In genomic region chr19:7522072-7522922, GRCh38 we compare ENCODE assay signal across 8 cellular contexts. TPM values are rescaled to one million over a fixed set of nuclear protein-coding genes. Genes with fewer than 3 reads are reported as not detected.
DNase-seq lines count a peak whose midpoint lies in the region; ATAC-seq and TF ChIP-seq lines count a peak whose summit lies in the region.

MCOLN1 (plus strand) TSS chr19:7522624; CDS start chr19:7522751, 127 bp downstream.

- H2BK5ac ChIP-seq in mesenchymal stem cell (ENCODE audit: low read depth, low read length, poor library complexity, severe bottlenecking), result no peak within 1 kb of the TSS

- H3K4me2 ChIP-seq in mesenchymal stem cell (ENCODE audit: low read length, poor library complexity, severe bottlenecking), result peak within 1 kb of the TSS; percentile 96

- H2AK5ac ChIP-seq in mesenchymal stem cell (ENCODE audit: low read length, severe bottlenecking), result peak within 1 kb of the TSS; percentile 38

- H4K91ac ChIP-seq in mesenchymal stem cell (ENCODE audit: low read length), result peak within 1 kb of the TSS; percentile 36

- WGBS in mesenchymal stem cell, result 1% methylated on average over 65 of the region's 65 CpGs

- no peaks in the 10 kb centered on the region for H3K9me3 ChIP-seq in CD8-positive, alpha-beta T cell (ENCODE audit: low read length)
- H3K9me3 ChIP-seq in effector memory CD4-positive, alpha-beta T cell (ENCODE audit: control insufficient read depth, low read length), result no peaks in the 10 kb centered on the region
- H3K9me3 ChIP-seq in mesenchymal stem cell (ENCODE audit: control insufficient read depth, low read length), result no peaks in the 10 kb centered on the region

- no peak for TF ChIP-seq CTCF in CD8-positive, alpha-beta T cell (IDR thresholded peaks at IDR 0.05)

- H3K4ac ChIP-seq in mesenchymal stem cell (ENCODE audit: low read depth in 1 of 2, low read length in 2 of 2), result peak within 1 kb of the TSS; percentile 47 to 97

- peak within 1 kb of the TSS; percentile 39 for H4K8ac ChIP-seq in mesenchymal stem cell (ENCODE audit: low read length)

- H3K9me3 Mint-ChIP-seq in CD8-positive, alpha-beta T cell, result no peaks in the 10 kb centered on the region

- H2AFZ ChIP-seq in mesenchymal stem cell (ENCODE audit: low read depth, low read length), result peak within 1 kb of the TSS; percentile 42

- H2BK120ac ChIP-seq in mesenchymal stem cell (ENCODE audit: low read depth, low read length), result peak within 1 kb of the TSS; percentile 23

- peak within 1 kb of the TSS; percentile 36 for H2BK15ac ChIP-seq in mesenchymal stem cell (ENCODE audit: low read depth, poor library complexity, severe bottlenecking)

- peaks cover 15% of the 10 kb centered on the region for H3K4me1 Mint-ChIP-seq in CD8-positive, alpha-beta T cell (ENCODE audit: low read depth)

- H3K27ac Mint-ChIP-seq in CD8-positive, alpha-beta T cell, result peak within 1 kb of the TSS; percentile 85

- CTCF ChIA-PET in CD8-positive, alpha-beta T cell (lab: Charles Lee), result interaction anchor here (1.1 to 2.4 kb wide), 5 partner anchors 8 to 46 kb away, joined by 3 to 6 read pairs (median 5); partner anchors contain the start of gene PNPLA6
- CTCF ChIA-PET in activated CD8-positive, alpha-beta memory T cell treated with anti-CD3 and anti-CD28 coated beads for 36 hours (lab: Charles Lee), result interaction anchor here (0.6 to 1.7 kb wide), 8 partner anchors 11 to 374 kb away, joined by 3 to 9 read pairs (median 3); partner anchors contain the start of gene PNPLA6

- peak within 1 kb of the TSS; percentile 80 for H3K4me3 ChIP-seq in CD8-positive, alpha-beta T cell (ENCODE audit: low read depth, low read length)
- peak within 1 kb of the TSS; percentile 68 for H3K4me3 ChIP-seq in effector memory CD4-positive, alpha-beta T cell (ENCODE audit: insufficient read depth, low read depth, low read length, poor library complexity, severe bottlenecking)
- H3K4me3 ChIP-seq in mesenchymal stem cell (ENCODE audit: insufficient read depth in 1 of 2, low read depth in 1 of 2, low read length in 2 of 2), result peak within 1 kb of the TSS; percentile 95 to 96

- peaks cover 44% of the 10 kb centered on the region for H3K79me1 ChIP-seq in mesenchymal stem cell (replicated peaks; ENCODE audit: low read length, poor library complexity, severe bottlenecking)

- DNase-seq in CD8-positive, alpha-beta T cell, result peak; percentile 98 to 100 (median 100)
- DNase-seq in HT-29 (ENCODE audit: low spot score), result peak; percentile 93
- peak; percentile 98 for DNase-seq in NK-92 treated with Interleukin-12 subunit alpha and Interleukin-12 subunit beta, amount 100 ng/mL, for 24 hours (lab: John Stamatoyannopoulos, UW)
- peak; percentile 97 to 99 (median 98) for DNase-seq in effector memory CD4-positive, alpha-beta T cell
- DNase-seq in mesenchymal stem cell, result peak; percentile 96
- DNase-seq in stimulated activated CD8-positive, alpha-beta memory T cell treated with anti-CD3 and anti-CD28 coated beads, Interleukin-12 subunit alpha, Interleukin-12 subunit beta, amount 100 ng/mL, for 4 hours (ENCODE audit: low read depth), result peak; percentile 99

- peak within 1 kb of the TSS; percentile 46 to 94 for H3K18ac ChIP-seq in mesenchymal stem cell (ENCODE audit: low read depth in 1 of 2, low read length in 2 of 2)

- H3K27ac ChIP-seq in CD8-positive, alpha-beta T cell (ENCODE audit: low read depth, low read length), result peak within 1 kb of the TSS; percentile 17
- no peak within 1 kb of the TSS for H3K27ac ChIP-seq in effector memory CD4-positive, alpha-beta T cell (ENCODE audit: insufficient read depth, low read length, poor library complexity, severe bottlenecking)
- no peak within 1 kb of the TSS for H3K27ac ChIP-seq in mesenchymal stem cell (ENCODE audit: low read length, poor library complexity, severe bottlenecking)

- no peaks in the 10 kb centered on the region for H3K36me3 ChIP-seq in CD8-positive, alpha-beta T cell (ENCODE audit: insufficient read depth, low read length)
- H3K36me3 ChIP-seq in effector memory CD4-positive, alpha-beta T cell (ENCODE audit: control insufficient read depth, insufficient read depth, low read length), result no peaks in the 10 kb centered on the region
- H3K36me3 ChIP-seq in mesenchymal stem cell (ENCODE audit: control insufficient read depth in 1 of 2, insufficient read depth in 2 of 2, low read depth in 1 of 2, low read length in 2 of 2), result peaks cover 41 to 47% of the 10 kb centered on the region in 2 experiments

- H3K36me3 Mint-ChIP-seq in CD8-positive, alpha-beta T cell, result peaks cover 11% of the 10 kb centered on the region

- peak within 1 kb of the TSS; percentile 91 for H3K9ac ChIP-seq in mesenchymal stem cell (ENCODE audit: low read length)

- peak within 1 kb of the TSS; percentile 85 for H3K4me3 Mint-ChIP-seq in CD8-positive, alpha-beta T cell

- intact Hi-C loops in CD8-positive, alpha-beta T cell (cut with DNase I, micrococcal nuclease), result loop anchor here (1.0 to 5.0 kb wide), 3 partner anchors 12 to 125 kb away; partner anchors contain the start of gene PEX11G (in 2 of the 2)

- peaks cover 16% of the 10 kb centered on the region for H3K4me1 ChIP-seq in CD8-positive, alpha-beta T cell (ENCODE audit: insufficient read depth, low read length)
- peaks cover 8% of the 10 kb centered on the region for H3K4me1 ChIP-seq in effector memory CD4-positive, alpha-beta T cell (ENCODE audit: control insufficient read depth, insufficient read depth, low read length, poor library complexity, severe bottlenecking)
- H3K4me1 ChIP-seq in mesenchymal stem cell (ENCODE audit: control insufficient read depth, insufficient read depth, low read depth, low read length), result peaks cover 15% of the 10 kb centered on the region

- POLR2A ChIA-PET in CD8-positive, alpha-beta T cell (lab: Charles Lee), result interaction anchor here (1.0 to 4.2 kb wide), 5 partner anchors 9 to 688 kb away, joined by 3 to 48 read pairs (median 4); partner anchors contain the start of gene PNPLA6
- POLR2A ChIA-PET in activated CD8-positive, alpha-beta memory T cell treated with anti-CD3 and anti-CD28 coated beads for 36 hours (lab: Charles Lee), result interaction anchor here (0.7 to 0.9 kb wide), 3 partner anchors 11 to 131 kb away, joined by 3 read pairs; no protein-coding TSS in a partner anchor

- H3K27me3 Mint-ChIP-seq in CD8-positive, alpha-beta T cell (ENCODE audit: low read depth), result no peaks in the 10 kb centered on the region

- no peaks in the 10 kb centered on the region for H3K27me3 ChIP-seq in CD8-positive, alpha-beta T cell (ENCODE audit: insufficient read depth, low read length)
- no peaks in the 10 kb centered on the region for H3K27me3 ChIP-seq in effector memory CD4-positive, alpha-beta T cell (replicated peaks; ENCODE audit: control insufficient read depth, insufficient read depth, low read length, poor library complexity, severe bottlenecking)
- H3K27me3 ChIP-seq in mesenchymal stem cell (ENCODE audit: control insufficient read depth in 1 of 2, insufficient read depth in 1 of 2, low read length in 2 of 2), result no peaks in the 10 kb centered on the region

- peak within 1 kb of the TSS; percentile 29 to 65 for H3K23ac ChIP-seq in mesenchymal stem cell (ENCODE audit: low read length in 2 of 2)

- peak within 1 kb of the TSS; percentile 6 to 73 for H2BK12ac ChIP-seq in mesenchymal stem cell (ENCODE audit: low read length in 2 of 2)

- H3K14ac ChIP-seq in mesenchymal stem cell (ENCODE audit: low read length in 2 of 2), result peak within 1 kb of the TSS in 1 of 2 experiments; percentile 94

- peak; percentile 93 for ATAC-seq in CD8-positive, alpha-beta T cell
- peak; percentile 65 for ATAC-seq in GM19468 (IDR thresholded peaks at IDR 0.05; ENCODE audit: extremely low read depth, unreplicated experiment)

RNA-seq across cellular contexts. Expression of gene MCOLN1, which starts in this region (rescaled TPM):
- total RNA-seq in CD8-positive, alpha-beta T cell, result 10 to 100 TPM in 1 of 2 experiments, 1 to 10 TPM in 1; 9.0 to 13.3 TPM
- total RNA-seq in HT-29 (2014; rRNA removed; shearing (Covaris generic)), result 7.1 and 7.5 TPM in 2 replicates
- total RNA-seq in activated CD8-positive, alpha-beta memory T cell treated with anti-CD3 and anti-CD28 coated beads for 36 hours, result 10 to 100 TPM; 17.7 to 18.8 TPM
- 37.2 TPM for polyA plus RNA-seq in mesenchymal stem cell (2013, experiment 1 of 2)
- polyA plus RNA-seq in mesenchymal stem cell (2013, experiment 2 of 2), result 35.0 TPM
